In genomic region chr16:72501739-72502653, GRCh38 we compare ENCODE assay signal across 8 cellular contexts.
DNase-seq lines count a peak whose midpoint lies in the region; ATAC-seq and TF ChIP-seq lines count a peak whose summit lies in the region.

No MANE protein-coding gene starts in this region.

- no peaks in the 10 kb centered on the region for H3K27me3 ChIP-seq in neuron (ENCODE audit: insufficient read depth, low read length)

- ATAC-seq in GM18505 (IDR thresholded peaks at IDR 0.05; ENCODE audit: unreplicated experiment) (peak; percentile 75), HG03159 (IDR thresholded peaks at IDR 0.05; ENCODE audit: unreplicated experiment) (peak; percentile 78)
- ATAC-seq in activated CD8-positive, alpha-beta T cell treated with anti-CD3 and anti-CD28 coated beads for 36 hours = peak; percentile 73

- peak overlapping the region; percentile 7 for H2AFZ ChIP-seq in neuron (ENCODE audit: low read depth, low read length)

- no peak overlapping the region for H3K4me3 Mint-ChIP-seq in activated CD8-positive, alpha-beta T cell treated with anti-CD3 and anti-CD28 coated beads for 36 hours

- no peaks in the 10 kb centered on the region for H3K9me3 Mint-ChIP-seq in activated CD8-positive, alpha-beta T cell treated with anti-CD3 and anti-CD28 coated beads for 36 hours

- DNase-seq in AG10803 (ENCODE audit: low read depth) = peak; percentile 78
- DNase-seq in NCI-H345 (lab: John Stamatoyannopoulos, UW) = peak; percentile 49
- peak; percentile 70 for DNase-seq in activated CD8-positive, alpha-beta T cell treated with anti-CD3 and anti-CD28 coated beads for 36 hours
- DNase-seq in fibroblast of the aortic adventitia (ENCODE audit: low read depth) = peak; percentile 88
- DNase-seq in GOT3 (lab: John Stamatoyannopoulos, UW) = no peak

- peaks cover 3% of the 10 kb centered on the region for H3K4me1 Mint-ChIP-seq in activated CD8-positive, alpha-beta T cell treated with anti-CD3 and anti-CD28 coated beads for 36 hours (ENCODE audit: low read depth)

- peaks cover 17% of the 10 kb centered on the region for H3K4me1 ChIP-seq in neuron (ENCODE audit: insufficient read depth, low read length)

- H3K4me3 ChIP-seq in AG10803 (ENCODE audit: low read length) = no peak overlapping the region
- H3K4me3 ChIP-seq in fibroblast of the aortic adventitia (ENCODE audit: low read depth, low read length) = no peak overlapping the region
- H3K4me3 ChIP-seq in neuron (ENCODE audit: low read length) = no peak overlapping the region

- H3K27ac Mint-ChIP-seq in activated CD8-positive, alpha-beta T cell treated with anti-CD3 and anti-CD28 coated beads for 36 hours = no peak overlapping the region

- H3K36me3 ChIP-seq in neuron (ENCODE audit: insufficient read depth, low read length) = no peaks in the 10 kb centered on the region

- TF ChIP-seq CTCF in AG10803 (conservative IDR thresholded peaks at IDR 0.05; ENCODE audit: low read length) (peak; percentile 99), fibroblast of the aortic adventitia (IDR thresholded peaks at IDR 0.05; ENCODE audit: insufficient read depth, low read length) (peak; percentile 97)
- TF ChIP-seq CTCF in activated CD8-positive, alpha-beta T cell treated with anti-CD3 and anti-CD28 coated beads for 36 hours (IDR thresholded peaks at IDR 0.05) = peak; percentile 72

- TF ChIP-seq POLR2A in GM18505 (IDR thresholded peaks at IDR 0.05; ENCODE audit: borderline replicate concordance, extremely low read depth, insufficient read depth, insufficient read length) = no peak

- CTCF ChIA-PET in activated CD8-positive, alpha-beta T cell treated with anti-CD3 and anti-CD28 coated beads for 36 hours (lab: Charles Lee) = interaction anchor here (0.9 to 2.6 kb wide), 6 partner anchors 10 to 355 kb away, joined by 3 to 9 read pairs (median 4); no protein-coding TSS in a partner anchor

- H3K9me3 ChIP-seq in neuron (ENCODE audit: low read length) = no peaks in the 10 kb centered on the region

- intact Hi-C loops in activated CD8-positive, alpha-beta T cell treated with anti-CD3 and anti-CD28 coated beads for 36 hours (cut with micrococcal nuclease) = no loop called here

- no peaks in the 10 kb centered on the region for H3K36me3 Mint-ChIP-seq in activated CD8-positive, alpha-beta T cell treated with anti-CD3 and anti-CD28 coated beads for 36 hours (ENCODE audit: low read depth)

- POLR2A ChIA-PET in activated CD8-positive, alpha-beta T cell treated with anti-CD3 and anti-CD28 coated beads for 36 hours (lab: Charles Lee) = no interaction called here

- no peaks in the 10 kb centered on the region for H3K27me3 Mint-ChIP-seq in activated CD8-positive, alpha-beta T cell treated with anti-CD3 and anti-CD28 coated beads for 36 hours
